17 cellular contexts compared by ENCODE assay signal in the genomic region with DNA sequence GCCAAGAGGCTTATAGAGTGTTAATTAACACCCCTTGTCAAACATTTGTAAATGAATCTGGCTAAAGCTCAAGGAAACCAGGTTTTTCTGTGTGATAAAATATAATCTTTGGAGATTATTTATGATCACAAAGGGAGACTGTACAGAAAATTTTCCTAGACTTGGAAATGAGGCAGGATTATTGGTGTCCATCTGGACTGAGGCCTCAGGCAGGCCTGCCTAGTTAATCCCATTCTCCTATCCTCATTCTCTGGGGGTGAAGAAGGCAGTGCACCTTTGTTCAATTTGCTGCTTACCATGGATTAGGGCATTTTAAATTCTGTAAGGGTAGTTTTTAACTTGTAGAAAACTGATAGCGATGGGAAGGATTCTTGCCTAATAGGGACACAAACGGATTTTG. TPM values are rescaled to one million over a fixed set of nuclear protein-coding genes. Genes with fewer than 3 reads are reported as not detected.
"Had no signal": no experiment of that assay in that cellular context is flagged by ENCODE, and none has a peak within 500 bp of the region (broad histone marks: within the 10 kb centered on the region; RNA-seq: fewer than 3 reads in every experiment).

No MANE protein-coding gene starts in this region.

- H3K27ac Mint-ChIP-seq: activated CD4-positive, alpha-beta memory T cell treated with anti-CD3 and anti-CD28 coated beads, Interleukin-2, amount 10 ng/mL, durations not matched to agents 7 days and 5 days; progenitor cell of endocrine pancreas had no signal

- H3K27ac ChIP-seq: dorsolateral prefrontal cortex had no signal

- H3K9me3 Mint-ChIP-seq: activated CD4-positive, alpha-beta memory T cell treated with anti-CD3 and anti-CD28 coated beads, Interleukin-2, amount 10 ng/mL, durations not matched to agents 7 days and 5 days; stimulated activated effector memory CD8-positive, alpha-beta T cell treated with anti-CD3 and anti-CD28 coated beads, Interleukin-12 subunit alpha, Interleukin-12 subunit beta, amount 100 ng/mL, for 72 hours had no signal

- DNase-seq: activated CD4-positive, alpha-beta memory T cell treated with anti-CD3 and anti-CD28 coated beads, Interleukin-2, amount 10 ng/mL, durations not matched to agents 7 days and 5 days; activated CD4-positive, CD25-positive, alpha-beta regulatory T cell treated with anti-CD3 and anti-CD28 coated beads, Interleukin-2, amount 50 U/mL, for 72 hours; activated naive CD4-positive, alpha-beta T cell treated with Interleukin-2 at 50 U/mL for 16 hours; dorsolateral prefrontal cortex; foreskin fibroblast; glutamatergic neuron; left colon; mammary epithelial cell; nucleus accumbens; right cardiac atrium; small intestine had no signal

- H3K36me3 ChIP-seq: esophagus muscularis mucosa had no signal

- FAIRE-seq: bronchial epithelial cell, endometrium, small intestine had no signal

- H3K27me3 ChIP-seq: dorsolateral prefrontal cortex, esophagus muscularis mucosa had no signal

- H3K4me3 ChIP-seq: dorsolateral prefrontal cortex had no signal

- ATAC-seq: left colon had no signal

- H3K9me3 ChIP-seq: esophagus muscularis mucosa had no signal

- H3K36me3 Mint-ChIP-seq: stimulated activated effector memory CD8-positive, alpha-beta T cell treated with anti-CD3 and anti-CD28 coated beads, Interleukin-12 subunit alpha, Interleukin-12 subunit beta, amount 100 ng/mL, for 72 hours had no signal

RNA-seq across cellular contexts. Expression of gene KL, which starts 17.8 kb away (rescaled TPM):
- total RNA-seq: bronchial epithelial cell, mammary epithelial cell had no signal
- polyA plus RNA-seq: mammary epithelial cell; naive thymus-derived CD8-positive, alpha-beta T cell had no signal
